1 cellular context compared by ENCODE assay signal in the genomic region with DNA sequence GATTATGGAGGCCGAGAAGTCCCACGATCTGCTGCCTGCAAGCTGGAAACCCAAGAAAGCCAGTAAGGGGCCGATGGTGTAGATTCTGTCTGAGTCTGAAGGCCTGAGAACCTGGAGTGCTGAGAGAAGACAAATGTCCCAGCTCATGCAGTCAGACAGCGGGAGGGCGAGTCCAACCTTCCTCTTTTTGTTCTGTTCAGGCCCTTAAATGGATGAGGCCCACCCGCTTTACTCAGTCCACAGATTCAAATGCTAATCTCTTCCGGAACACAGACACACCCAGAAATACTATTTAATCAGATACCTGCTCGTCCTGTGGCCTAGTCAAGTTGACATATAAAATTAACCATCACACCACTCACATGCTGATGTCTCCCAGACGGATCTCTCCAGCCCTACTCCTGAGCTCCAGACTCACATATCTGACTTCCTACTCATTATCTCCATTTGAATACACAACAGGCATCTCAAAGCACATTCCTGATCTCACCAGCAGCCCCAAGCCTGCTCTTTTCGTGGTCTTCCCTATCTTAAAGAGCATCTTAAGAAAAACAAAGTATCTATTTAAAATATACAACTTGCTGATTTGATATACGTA.
TF ChIP-seq lines count a peak whose summit lies in the region.

No MANE protein-coding gene starts in this region.

TF ChIP-seq in WTC11, 78 proteins besides CTCF, POLR2A, EP300 and RAD21 (continued from another document):
- TF ChIP-seq, protein P1, sequence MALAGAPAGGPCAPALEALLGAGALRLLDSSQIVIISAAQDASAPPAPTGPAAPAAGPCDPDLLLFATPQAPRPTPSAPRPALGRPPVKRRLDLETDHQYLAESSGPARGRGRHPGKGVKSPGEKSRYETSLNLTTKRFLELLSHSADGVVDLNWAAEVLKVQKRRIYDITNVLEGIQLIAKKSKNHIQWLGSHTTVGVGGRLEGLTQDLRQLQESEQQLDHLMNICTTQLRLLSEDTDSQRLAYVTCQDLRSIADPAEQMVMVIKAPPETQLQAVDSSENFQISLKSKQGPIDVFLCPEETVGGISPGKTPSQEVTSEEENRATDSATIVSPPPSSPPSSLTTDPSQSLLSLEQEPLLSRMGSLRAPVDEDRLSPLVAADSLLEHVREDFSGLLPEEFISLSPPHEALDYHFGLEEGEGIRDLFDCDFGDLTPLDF (CRISPR knock-in tag; IDR thresholded peaks at IDR 0.05): no peak
- TF ChIP-seq ATF6 (CRISPR knock-in tag; IDR thresholded peaks at IDR 0.05) (no peak), PRDM15 (CRISPR knock-in tag; IDR thresholded peaks at IDR 0.05) (no peak), CBFB (CRISPR knock-in tag; IDR thresholded peaks at IDR 0.05; ENCODE audit: low read depth) (no peak), GTF2I (CRISPR knock-in tag; conservative IDR thresholded peaks at IDR 0.05) (no peak), NR3C1 (CRISPR knock-in tag; conservative IDR thresholded peaks at IDR 0.05; ENCODE audit: low read depth) (no peak), HMGA2 (CRISPR knock-in tag; IDR thresholded peaks at IDR 0.05) (no peak), PRRX2 (CRISPR knock-in tag; IDR thresholded peaks at IDR 0.05) (no peak), SMAD4 (CRISPR knock-in tag; IDR thresholded peaks at IDR 0.05) (no peak), ZNF416 (CRISPR knock-in tag; IDR thresholded peaks at IDR 0.05) (no peak), CREM (CRISPR knock-in tag; IDR thresholded peaks at IDR 0.05) (no peak), NFATC4 (CRISPR knock-in tag; IDR thresholded peaks at IDR 0.05) (no peak)
- TF ChIP-seq, protein P2, sequence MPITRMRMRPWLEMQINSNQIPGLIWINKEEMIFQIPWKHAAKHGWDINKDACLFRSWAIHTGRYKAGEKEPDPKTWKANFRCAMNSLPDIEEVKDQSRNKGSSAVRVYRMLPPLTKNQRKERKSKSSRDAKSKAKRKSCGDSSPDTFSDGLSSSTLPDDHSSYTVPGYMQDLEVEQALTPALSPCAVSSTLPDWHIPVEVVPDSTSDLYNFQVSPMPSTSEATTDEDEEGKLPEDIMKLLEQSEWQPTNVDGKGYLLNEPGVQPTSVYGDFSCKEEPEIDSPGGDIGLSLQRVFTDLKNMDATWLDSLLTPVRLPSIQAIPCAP (CRISPR knock-in tag; IDR thresholded peaks at IDR 0.05): no peak
